3 cellular contexts compared by ENCODE assay signal in genomic region chr18:75730249-75730648, GRCh38.
"Had no signal": no experiment of that assay in that cellular context is flagged by ENCODE, and none has a peak within 500 bp of the region (broad histone marks: within the 10 kb centered on the region; RNA-seq: fewer than 3 reads in every experiment).

No MANE protein-coding gene starts in this region.

- DNase-seq: GDM1, GF-D8 had no signal

- H3K4me3 ChIP-seq: GM12878 had no signal
